8 cellular contexts compared by ENCODE assay signal in genomic region chr13:49996951-49997895, GRCh38. TPM values are rescaled to one million over a fixed set of nuclear protein-coding genes. Genes with fewer than 3 reads are reported as not detected.
A peak's percentile ranks its signal among the peaks of the same experiment; 100 is the strongest.
DNase-seq lines count a peak whose midpoint lies in the region; ATAC-seq and TF ChIP-seq lines count a peak whose summit lies in the region.

Gene TRIM13, plus strand, starts transcription at chr13:49997042. Its CDS starts 14,899 bp downstream, at chr13:50011941.

- POLR2A ChIA-PET in Panc1 (lab: Charles Lee): interaction anchor here (0.5 to 1.0 kb wide), 5 partner anchors 13 to 88 kb away, joined by 3 to 6 read pairs (median 3); no protein-coding TSS in a partner anchor

- in situ Hi-C loops in Panc1 (cut with HindIII; ENCODE audit: low pct_unique_long_range_greater_than_20kb, low sequenced_read_pairs): no loop called here

- H3K9me3 ChIP-seq in Panc1 (ENCODE audit: control insufficient read depth, insufficient read depth, low read depth, low read length): no peaks in the 10 kb centered on the region

- peak within 1 kb of the TSS; percentile 90 for H3K27ac ChIP-seq in Panc1 (ENCODE audit: low read length)

- TF ChIP-seq CTCF in Panc1 (IDR thresholded peaks at IDR 0.05): peak; percentile 85

- CTCF ChIA-PET in Panc1 (lab: Charles Lee): interaction anchor here (0.5 to 0.9 kb wide), 4 partner anchors 61 to 1872 kb away, joined by 3 to 6 read pairs (median 4); partner anchors contain the start of gene SPRYD7

- peaks cover 12% of the 10 kb centered on the region for H3K36me3 ChIP-seq in Panc1 (ENCODE audit: control insufficient read depth, insufficient read depth, low read length)

- intact Hi-C loops in Panc1 (cut with micrococcal nuclease; ENCODE audit: unreplicated experiment): no loop called here

- H3K4me1 ChIP-seq in Panc1 (ENCODE audit: control insufficient read depth, insufficient read depth, low read length): peaks cover 18% of the 10 kb centered on the region

- DNase-seq in DMS153 treated with DMSO at 0.1 percent for 48 hours (lab: John Stamatoyannopoulos, UW; ENCODE audit: unreplicated experiment): peak; percentile 90
- DNase-seq in HuH-7.5 (ENCODE audit: low spot score): peak; percentile 69
- no peak for DNase-seq in Panc1 (ENCODE audit: low read depth, low spot score)
- DNase-seq in activated T-cell treated with anti-CD3 and anti-CD28 coated beads, Interleukin-2, amount 50 U/mL, for 48 hours: peak; percentile 87 to 89
- DNase-seq in myocyte (ENCODE audit: low read depth): peak; percentile 93
- peak; percentile 50 to 73 for DNase-seq in stimulated activated CD8-positive, alpha-beta memory T cell treated with anti-CD3 and anti-CD28 coated beads, Interleukin-7, amount 100 ng/mL, for 48 hours (ENCODE audit: extremely low read depth in 1 of 2, low read depth in 1 of 2)

- peak within 1 kb of the TSS; percentile 67 to 75 for H3K4me3 ChIP-seq in Panc1 (ENCODE audit: low read depth in 2 of 2, low read length in 2 of 2)

- ATAC-seq in GM21526 (IDR thresholded peaks at IDR 0.05; ENCODE audit: low FRiP score, unreplicated experiment) (peak; percentile 75), Panc1 (peak; percentile 90), esophagus mucosa (peak; percentile 82)

- no peaks in the 10 kb centered on the region for H3K27me3 ChIP-seq in Panc1 (ENCODE audit: control insufficient read depth, insufficient read depth, low read length)

- BruUV-seq in Panc1 (replicated peaks; lab: Mats Ljungman, UMichigan): TSS peak; percentile 69

RNA-seq across cellular contexts. Expression of gene TRIM13, which starts in this region (rescaled TPM):
- total RNA-seq in Panc1 (2021; ENCODE audit: unreplicated experiment) (22.4 TPM), esophagus mucosa (30.2 TPM), myocyte (26.4 and 31.6 TPM in 2 replicates)
- 11.0 TPM for polyA plus RNA-seq in Panc1 (2012; ENCODE audit: insufficient read length)
- 13.9 TPM for polyA plus RNA-seq in myocyte (2012)
